13 cellular contexts compared by ENCODE assay signal in genomic region chr17:10197362-10197720, GRCh38. TPM values are rescaled to one million over a fixed set of nuclear protein-coding genes. Genes with fewer than 3 reads are reported as not detected.
DNase-seq lines count a peak whose midpoint lies in the region; ATAC-seq and TF ChIP-seq lines count a peak whose summit lies in the region.
"Had no signal": no experiment of that assay in that cellular context is flagged by ENCODE, and none has a peak within 500 bp of the region (broad histone marks: within the 10 kb centered on the region; RNA-seq: fewer than 3 reads in every experiment).

No MANE protein-coding gene starts in this region.

- H3F3A ChIP-seq in neural progenitor cell (ENCODE audit: low read depth), result no peaks in the 10 kb centered on the region

- TF ChIP-seq CTCF in neural progenitor cell (IDR thresholded peaks at IDR 0.05), result no peak

- H2AFZ ChIP-seq in neural progenitor cell (replicated peaks), result no peak overlapping the region

- H3K4me3 Mint-ChIP-seq in stimulated activated naive CD8-positive, alpha-beta T cell treated with anti-CD3 and anti-CD28 coated beads, Interleukin-15, Interleukin-2, amounts not matched to agents 100 ng/mL and 50 ng/mL, for 24 hours, result peak overlapping the region; percentile 17
- H3K4me3 Mint-ChIP-seq in stimulated activated naive CD8-positive, alpha-beta T cell treated with anti-CD3 and anti-CD28 coated beads, Interleukin-15, amount 100 ng/mL, for 72 hours, result peak overlapping the region in 1 of 2 donors; percentile 21
- peak overlapping the region; percentile 80 for H3K4me3 Mint-ChIP-seq in neural progenitor cell

- no peaks in the 10 kb centered on the region for H3K79me2 ChIP-seq in neural progenitor cell (ENCODE audit: low read depth)

- no peak overlapping the region for H3K27ac ChIP-seq in neural progenitor cell
- H3K27ac ChIP-seq in aorta (ENCODE audit: low read depth in 1 of 2, low read length in 2 of 2), result no peak overlapping the region

- no peak overlapping the region for H3K9ac ChIP-seq in neural progenitor cell

- no peak overlapping the region for H3K27ac Mint-ChIP-seq in stimulated activated naive CD8-positive, alpha-beta T cell treated with anti-CD3 and anti-CD28 coated beads, Interleukin-15, Interleukin-2, amounts not matched to agents 100 ng/mL and 50 ng/mL, for 24 hours
- H3K27ac Mint-ChIP-seq in stimulated activated naive CD8-positive, alpha-beta T cell treated with anti-CD3 and anti-CD28 coated beads, Interleukin-15, amount 100 ng/mL, for 72 hours, result no peak overlapping the region
- H3K27ac Mint-ChIP-seq in neural progenitor cell, result no peak overlapping the region
- H3K27ac Mint-ChIP-seq: activated naive CD8-positive, alpha-beta T cell treated with anti-CD3 and anti-CD28 coated beads, Interleukin-2, amount 50 U/mL, for 24 hours had no signal

- H3K4me1 ChIP-seq in neural progenitor cell (no peaks in the 10 kb centered on the region), aorta (ENCODE audit: control insufficient read depth in 1 of 2, insufficient read depth in 2 of 2, low read length in 2 of 2) (no peaks in the 10 kb centered on the region)

- H4K20me1 ChIP-seq in neural progenitor cell (ENCODE audit: low read depth), result no peaks in the 10 kb centered on the region

- peaks cover 10% of the 10 kb centered on the region for H3K9me3 Mint-ChIP-seq in stimulated activated naive CD8-positive, alpha-beta T cell treated with anti-CD3 and anti-CD28 coated beads, Interleukin-15, Interleukin-2, amounts not matched to agents 100 ng/mL and 50 ng/mL, for 24 hours
- peaks cover 18 to 36% of the 10 kb centered on the region in 2 donors for H3K9me3 Mint-ChIP-seq in stimulated activated naive CD8-positive, alpha-beta T cell treated with anti-CD3 and anti-CD28 coated beads, Interleukin-15, amount 100 ng/mL, for 72 hours
- peaks cover 46% of the 10 kb centered on the region for H3K9me3 Mint-ChIP-seq in neural progenitor cell

- WGBS in aorta, 2 donors, result 36 to 45% methylated on average over 11 of the region's 11 CpGs

- DNase-seq in stimulated activated naive CD8-positive, alpha-beta T cell treated with anti-CD3 and anti-CD28 coated beads, Interleukin-15, amount 100 ng/mL, for 72 hours, result no peak
- DNase-seq in left cardiac atrium (no peak), neural progenitor cell (ENCODE audit: low spot score) (peak; percentile 49), aorta (peak in 1 of 2 donors; percentile 68), cerebellum (ENCODE audit: low spot score) (no peak), GM19238 (ENCODE audit: insufficient read length, low spot score) (no peak), left lobe of liver (ENCODE audit: low spot score) (no peak)
- DNase-seq: activated CD4-positive, CD25-positive, alpha-beta regulatory T cell treated with anti-CD3 and anti-CD28 coated beads, Interleukin-2, amount 50 U/mL, for 72 hours; activated naive CD8-positive, alpha-beta T cell treated with anti-CD3 and anti-CD28 coated beads, Interleukin-2, amount 50 U/mL, for 24 hours; NCI-H2029 treated with DMSO at 0.1 percent for 48 hours; RPMI8226 had no signal

- peak overlapping the region; percentile 99 for H3K4me2 ChIP-seq in neural progenitor cell

- H3K36me3 Mint-ChIP-seq in stimulated activated naive CD8-positive, alpha-beta T cell treated with anti-CD3 and anti-CD28 coated beads, Interleukin-15, Interleukin-2, amounts not matched to agents 100 ng/mL and 50 ng/mL, for 24 hours (ENCODE audit: low read depth), result peaks cover 25% of the 10 kb centered on the region
- H3K36me3 Mint-ChIP-seq in neural progenitor cell, result peaks cover 14% of the 10 kb centered on the region

- H3K9me3 ChIP-seq in neural progenitor cell (ENCODE audit: low read depth), result no peaks in the 10 kb centered on the region
- H3K9me3 ChIP-seq in aorta (ENCODE audit: control insufficient read depth, low read length), result peaks cover 5% of the 10 kb centered on the region

- H3K27me3 Mint-ChIP-seq in stimulated activated naive CD8-positive, alpha-beta T cell treated with anti-CD3 and anti-CD28 coated beads, Interleukin-15, Interleukin-2, amounts not matched to agents 100 ng/mL and 50 ng/mL, for 24 hours, result peaks cover 41% of the 10 kb centered on the region
- H3K27me3 Mint-ChIP-seq in stimulated activated naive CD8-positive, alpha-beta T cell treated with anti-CD3 and anti-CD28 coated beads, Interleukin-15, amount 100 ng/mL, for 72 hours, result peaks cover 51% of the 10 kb centered on the region
- H3K27me3 Mint-ChIP-seq in neural progenitor cell (ENCODE audit: insufficient read depth, low read depth), result peaks cover 68% of the 10 kb centered on the region

- H3K27me3 ChIP-seq in neural progenitor cell (peaks cover 64% of the 10 kb centered on the region), aorta (ENCODE audit: control insufficient read depth in 1 of 2, insufficient read depth in 2 of 2, low read length in 1 of 2) (no peaks in the 10 kb centered on the region)

- H3K36me3 ChIP-seq in neural progenitor cell (no peaks in the 10 kb centered on the region), aorta (ENCODE audit: control insufficient read depth in 1 of 2, insufficient read depth in 2 of 2, low read length in 1 of 2) (no peaks in the 10 kb centered on the region)

- intact Hi-C loops in left cardiac atrium (cut with DNase I) (no loop called here), aorta (cut with DNase I) (no loop called here)

- no peak for ATAC-seq in stimulated activated naive CD8-positive, alpha-beta T cell treated with anti-CD3 and anti-CD28 coated beads, Interleukin-15, amount 100 ng/mL, for 72 hours
- ATAC-seq in left cardiac atrium (peak; percentile 13 to 16), aorta (ENCODE audit: low FRiP score) (peak; percentile 11), left lobe of liver (no peak)
- ATAC-seq: activated naive CD8-positive, alpha-beta T cell treated with anti-CD3 and anti-CD28 coated beads, Interleukin-2, amount 50 U/mL, for 24 hours; GM12878 had no signal

- peaks cover 4% of the 10 kb centered on the region for H3K4me1 Mint-ChIP-seq in stimulated activated naive CD8-positive, alpha-beta T cell treated with anti-CD3 and anti-CD28 coated beads, Interleukin-15, Interleukin-2, amounts not matched to agents 100 ng/mL and 50 ng/mL, for 24 hours (ENCODE audit: low read depth)
- peaks cover 6% of the 10 kb centered on the region for H3K4me1 Mint-ChIP-seq in stimulated activated naive CD8-positive, alpha-beta T cell treated with anti-CD3 and anti-CD28 coated beads, Interleukin-15, amount 100 ng/mL, for 72 hours
- H3K4me1 Mint-ChIP-seq in neural progenitor cell, result peaks cover 25% of the 10 kb centered on the region

- peak overlapping the region; percentile 78 for H3K4me3 ChIP-seq in neural progenitor cell
- H3K4me3 ChIP-seq in aorta (ENCODE audit: low read length in 2 of 2), result no peak overlapping the region
- H3K4me3 ChIP-seq: GM12878 had no signal

RNA-seq across cellular contexts. Expression of gene GAS7, which starts 1.1 kb away (rescaled TPM):
- total RNA-seq in left cardiac atrium, result 100 to 1,000 TPM; 115 to 119 TPM
- total RNA-seq in neural progenitor cell (ENCODE audit: low replicate concordance), result 2.9 and 3.9 TPM in 2 replicates
- 100 to 1,000 TPM in 1 of 2 donors, 10 to 100 TPM in 1; 56.8 to 136 TPM for total RNA-seq in aorta
- polyA plus RNA-seq in aorta, result 1 to 10 TPM; 1.2 to 7.8 TPM
- total RNA-seq in cerebellum, result 24.2 TPM
- 2.4 TPM for total RNA-seq in left lobe of liver

Comparison
In these comparisons a context has a peak if more than half of its experiments do, and no peak if none do; other contexts are left out.
1. ATAC-seq: peak in left cardiac atrium (2 of 2) and aorta (single experiment); none in stimulated activated naive CD8-positive, alpha-beta T cell treated with anti-CD3 and anti-CD28 coated beads, Interleukin-15, amount 100 ng/mL, for 72 hours (single experiment) and left lobe of liver (single experiment).